Comparison of ENCODE assay signal across 1 cellular context in the genomic region with DNA sequence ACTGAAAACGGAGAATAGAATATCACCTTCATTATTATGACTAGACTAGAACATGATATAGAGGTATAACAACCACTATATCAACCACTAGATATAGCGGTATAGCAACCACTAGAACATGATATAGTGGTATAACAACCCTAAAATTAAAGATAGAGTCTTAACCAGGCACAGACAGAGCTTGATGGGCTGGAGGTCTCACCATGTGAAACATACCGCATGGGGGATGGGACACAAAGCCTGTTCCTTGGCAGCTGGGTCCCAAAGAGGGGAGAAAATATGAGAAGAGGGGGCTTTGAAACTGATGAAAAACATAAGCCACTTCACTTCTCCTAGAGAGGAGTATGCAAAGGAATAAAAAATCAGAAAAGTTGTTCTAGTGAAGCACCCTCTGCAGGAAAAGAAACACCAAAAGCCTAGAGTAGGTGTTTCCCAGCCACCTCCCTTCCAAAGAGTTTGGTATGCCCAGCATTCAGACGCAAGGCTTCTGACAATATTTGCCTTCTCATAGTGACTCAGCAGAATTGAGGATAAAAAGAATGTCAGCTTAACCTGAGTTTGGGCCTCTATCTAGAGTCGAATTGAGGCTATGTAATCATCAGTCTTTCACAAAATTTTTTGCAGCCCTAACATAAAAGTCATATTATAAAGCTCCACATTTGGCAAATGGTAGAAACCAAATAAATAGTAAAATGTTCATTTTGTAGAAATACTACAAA.
TF ChIP-seq lines count a peak whose summit lies in the region.

No MANE protein-coding gene starts in this region.

TF ChIP-seq in GM23338, 12 proteins besides CTCF, POLR2A, EP300 and RAD21 (continued from another document):
- TF ChIP-seq, protein P1, sequence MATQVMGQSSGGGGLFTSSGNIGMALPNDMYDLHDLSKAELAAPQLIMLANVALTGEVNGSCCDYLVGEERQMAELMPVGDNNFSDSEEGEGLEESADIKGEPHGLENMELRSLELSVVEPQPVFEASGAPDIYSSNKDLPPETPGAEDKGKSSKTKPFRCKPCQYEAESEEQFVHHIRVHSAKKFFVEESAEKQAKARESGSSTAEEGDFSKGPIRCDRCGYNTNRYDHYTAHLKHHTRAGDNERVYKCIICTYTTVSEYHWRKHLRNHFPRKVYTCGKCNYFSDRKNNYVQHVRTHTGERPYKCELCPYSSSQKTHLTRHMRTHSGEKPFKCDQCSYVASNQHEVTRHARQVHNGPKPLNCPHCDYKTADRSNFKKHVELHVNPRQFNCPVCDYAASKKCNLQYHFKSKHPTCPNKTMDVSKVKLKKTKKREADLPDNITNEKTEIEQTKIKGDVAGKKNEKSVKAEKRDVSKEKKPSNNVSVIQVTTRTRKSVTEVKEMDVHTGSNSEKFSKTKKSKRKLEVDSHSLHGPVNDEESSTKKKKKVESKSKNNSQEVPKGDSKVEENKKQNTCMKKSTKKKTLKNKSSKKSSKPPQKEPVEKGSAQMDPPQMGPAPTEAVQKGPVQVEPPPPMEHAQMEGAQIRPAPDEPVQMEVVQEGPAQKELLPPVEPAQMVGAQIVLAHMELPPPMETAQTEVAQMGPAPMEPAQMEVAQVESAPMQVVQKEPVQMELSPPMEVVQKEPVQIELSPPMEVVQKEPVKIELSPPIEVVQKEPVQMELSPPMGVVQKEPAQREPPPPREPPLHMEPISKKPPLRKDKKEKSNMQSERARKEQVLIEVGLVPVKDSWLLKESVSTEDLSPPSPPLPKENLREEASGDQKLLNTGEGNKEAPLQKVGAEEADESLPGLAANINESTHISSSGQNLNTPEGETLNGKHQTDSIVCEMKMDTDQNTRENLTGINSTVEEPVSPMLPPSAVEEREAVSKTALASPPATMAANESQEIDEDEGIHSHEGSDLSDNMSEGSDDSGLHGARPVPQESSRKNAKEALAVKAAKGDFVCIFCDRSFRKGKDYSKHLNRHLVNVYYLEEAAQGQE (IDR thresholded peaks at IDR 0.05; ENCODE audit: unreplicated experiment): no peak
- TF ChIP-seq, protein P2, sequence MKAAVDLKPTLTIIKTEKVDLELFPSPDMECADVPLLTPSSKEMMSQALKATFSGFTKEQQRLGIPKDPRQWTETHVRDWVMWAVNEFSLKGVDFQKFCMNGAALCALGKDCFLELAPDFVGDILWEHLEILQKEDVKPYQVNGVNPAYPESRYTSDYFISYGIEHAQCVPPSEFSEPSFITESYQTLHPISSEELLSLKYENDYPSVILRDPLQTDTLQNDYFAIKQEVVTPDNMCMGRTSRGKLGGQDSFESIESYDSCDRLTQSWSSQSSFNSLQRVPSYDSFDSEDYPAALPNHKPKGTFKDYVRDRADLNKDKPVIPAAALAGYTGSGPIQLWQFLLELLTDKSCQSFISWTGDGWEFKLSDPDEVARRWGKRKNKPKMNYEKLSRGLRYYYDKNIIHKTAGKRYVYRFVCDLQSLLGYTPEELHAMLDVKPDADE (IDR thresholded peaks at IDR 0.05): no peak
- TF ChIP-seq POLR2AphosphoS5 (IDR thresholded peaks at IDR 0.05; ENCODE audit: low read depth): no peak
- no peak for TF ChIP-seq EZH2 (IDR thresholded peaks at IDR 0.05; ENCODE audit: low read depth, unreplicated experiment)
- no peak for TF ChIP-seq CREB1 (CRISPR knock-in tag; IDR thresholded peaks at IDR 0.05; ENCODE audit: low read depth)
- no peak for TF ChIP-seq ZNF331 (CRISPR knock-in tag; IDR thresholded peaks at IDR 0.05; ENCODE audit: low read depth)
- TF ChIP-seq, protein P3, sequence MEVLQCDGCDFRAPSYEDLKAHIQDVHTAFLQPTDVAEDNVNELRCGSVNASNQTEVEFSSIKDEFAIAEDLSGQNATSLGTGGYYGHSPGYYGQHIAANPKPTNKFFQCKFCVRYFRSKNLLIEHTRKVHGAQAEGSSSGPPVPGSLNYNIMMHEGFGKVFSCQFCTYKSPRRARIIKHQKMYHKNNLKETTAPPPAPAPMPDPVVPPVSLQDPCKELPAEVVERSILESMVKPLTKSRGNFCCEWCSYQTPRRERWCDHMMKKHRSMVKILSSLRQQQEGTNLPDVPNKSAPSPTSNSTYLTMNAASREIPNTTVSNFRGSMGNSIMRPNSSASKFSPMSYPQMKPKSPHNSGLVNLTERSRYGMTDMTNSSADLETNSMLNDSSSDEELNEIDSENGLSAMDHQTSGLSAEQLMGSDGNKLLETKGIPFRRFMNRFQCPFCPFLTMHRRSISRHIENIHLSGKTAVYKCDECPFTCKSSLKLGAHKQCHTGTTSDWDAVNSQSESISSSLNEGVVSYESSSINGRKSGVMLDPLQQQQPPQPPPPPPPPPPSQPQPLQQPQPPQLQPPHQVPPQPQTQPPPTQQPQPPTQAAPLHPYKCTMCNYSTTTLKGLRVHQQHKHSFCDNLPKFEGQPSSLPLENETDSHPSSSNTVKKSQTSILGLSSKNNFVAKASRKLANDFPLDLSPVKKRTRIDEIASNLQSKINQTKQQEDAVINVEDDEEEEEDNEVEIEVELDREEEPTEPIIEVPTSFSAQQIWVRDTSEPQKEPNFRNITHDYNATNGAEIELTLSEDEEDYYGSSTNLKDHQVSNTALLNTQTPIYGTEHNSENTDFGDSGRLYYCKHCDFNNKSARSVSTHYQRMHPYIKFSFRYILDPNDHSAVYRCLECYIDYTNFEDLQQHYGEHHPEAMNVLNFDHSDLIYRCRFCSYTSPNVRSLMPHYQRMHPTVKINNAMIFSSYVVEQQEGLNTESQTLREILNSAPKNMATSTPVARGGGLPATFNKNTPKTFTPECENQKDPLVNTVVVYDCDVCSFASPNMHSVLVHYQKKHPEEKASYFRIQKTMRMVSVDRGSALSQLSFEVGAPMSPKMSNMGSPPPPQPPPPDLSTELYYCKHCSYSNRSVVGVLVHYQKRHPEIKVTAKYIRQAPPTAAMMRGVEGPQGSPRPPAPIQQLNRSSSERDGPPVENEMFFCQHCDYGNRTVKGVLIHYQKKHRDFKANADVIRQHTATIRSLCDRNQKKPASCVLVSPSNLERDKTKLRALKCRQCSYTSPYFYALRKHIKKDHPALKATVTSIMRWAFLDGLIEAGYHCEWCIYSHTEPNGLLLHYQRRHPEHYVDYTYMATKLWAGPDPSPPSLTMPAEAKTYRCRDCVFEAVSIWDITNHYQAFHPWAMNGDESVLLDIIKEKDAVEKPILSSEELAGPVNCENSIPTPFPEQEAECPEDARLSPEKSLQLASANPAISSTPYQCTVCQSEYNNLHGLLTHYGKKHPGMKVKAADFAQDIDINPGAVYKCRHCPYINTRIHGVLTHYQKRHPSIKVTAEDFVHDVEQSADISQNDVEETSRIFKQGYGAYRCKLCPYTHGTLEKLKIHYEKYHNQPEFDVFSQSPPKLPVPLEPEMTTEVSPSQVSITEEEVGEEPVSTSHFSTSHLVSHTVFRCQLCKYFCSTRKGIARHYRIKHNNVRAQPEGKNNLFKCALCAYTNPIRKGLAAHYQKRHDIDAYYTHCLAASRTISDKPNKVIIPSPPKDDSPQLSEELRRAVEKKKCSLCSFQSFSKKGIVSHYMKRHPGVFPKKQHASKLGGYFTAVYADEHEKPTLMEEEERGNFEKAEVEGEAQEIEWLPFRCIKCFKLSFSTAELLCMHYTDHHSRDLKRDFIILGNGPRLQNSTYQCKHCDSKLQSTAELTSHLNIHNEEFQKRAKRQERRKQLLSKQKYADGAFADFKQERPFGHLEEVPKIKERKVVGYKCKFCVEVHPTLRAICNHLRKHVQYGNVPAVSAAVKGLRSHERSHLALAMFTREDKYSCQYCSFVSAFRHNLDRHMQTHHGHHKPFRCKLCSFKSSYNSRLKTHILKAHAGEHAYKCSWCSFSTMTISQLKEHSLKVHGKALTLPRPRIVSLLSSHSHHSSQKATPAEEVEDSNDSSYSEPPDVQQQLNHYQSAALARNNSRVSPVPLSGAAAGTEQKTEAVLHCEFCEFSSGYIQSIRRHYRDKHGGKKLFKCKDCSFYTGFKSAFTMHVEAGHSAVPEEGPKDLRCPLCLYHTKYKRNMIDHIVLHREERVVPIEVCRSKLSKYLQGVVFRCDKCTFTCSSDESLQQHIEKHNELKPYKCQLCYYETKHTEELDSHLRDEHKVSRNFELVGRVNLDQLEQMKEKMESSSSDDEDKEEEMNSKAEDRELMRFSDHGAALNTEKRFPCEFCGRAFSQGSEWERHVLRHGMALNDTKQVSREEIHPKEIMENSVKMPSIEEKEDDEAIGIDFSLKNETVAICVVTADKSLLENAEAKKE (CRISPR knock-in tag; IDR thresholded peaks at IDR 0.05): no peak
